Comparison of ENCODE assay signal across 11 cellular contexts in genomic region chr6:49326337-49326736, GRCh38.
DNase-seq lines count a peak whose midpoint lies in the region; ATAC-seq, FAIRE-seq and TF ChIP-seq lines count a peak whose summit lies in the region.
"Had no signal": no experiment of that assay in that cellular context is flagged by ENCODE, and none has a peak within 500 bp of the region (broad histone marks: within the 10 kb centered on the region; RNA-seq: fewer than 3 reads in every experiment).

No MANE protein-coding gene starts in this region.

- no peak overlapping the region for H3K23ac ChIP-seq in H1 (ENCODE audit: insufficient read length)

- no peak overlapping the region for H3K4ac ChIP-seq in H1 (replicated peaks; ENCODE audit: insufficient read length, low read depth, low read length)

- no peak for ATAC-seq in activated T-helper 17 cell treated with anti-CD3 and anti-CD28 coated beads, Interleukin-2, amount 50 U/mL, for 72 hours (replicated peaks)
- ATAC-seq in HepG2 = no peak

- H4K91ac ChIP-seq in H1 (replicated peaks; ENCODE audit: insufficient read length, low read length) = no peak overlapping the region

- H3K27ac ChIP-seq in H1 (ENCODE audit: low read depth, low read length) = no peak overlapping the region
- peak overlapping the region; percentile 39 for H3K27ac ChIP-seq in osteoblast (ENCODE audit: low read depth, low read length)
- H3K27ac ChIP-seq in HepG2 (ENCODE audit: extremely low read length, insufficient read depth, low read length) = no peak overlapping the region
- H3K27ac ChIP-seq: right lobe of liver had no signal

- H2AK5ac ChIP-seq in H1 (ENCODE audit: low read depth, low read length) = no peak overlapping the region

- no peak overlapping the region for H2BK5ac ChIP-seq in H1 (ENCODE audit: low read depth, low read length)

- BruUV-seq in HepG2 (replicated peaks; lab: Mats Ljungman, UMichigan) = no TSS peak

- no peaks in the 10 kb centered on the region for H3K27me3 ChIP-seq in H1 (replicated peaks in 1 of 4; ENCODE audit: control insufficient read depth in 3 of 4, extremely low read depth in 1 of 4, insufficient read depth in 3 of 4, low read length in 3 of 4)
- H3K27me3 ChIP-seq in osteoblast (ENCODE audit: insufficient read depth, low read length) = no peaks in the 10 kb centered on the region
- 0 out of 5 replicates have a peak, but pooled peaks cover 0 to 1% of the 10 kb centered on the region in 2 experiments for H3K27me3 ChIP-seq in HepG2 (ENCODE audit: control insufficient read depth in 1 of 2, insufficient read depth in 2 of 2, low read length in 2 of 2)
- H3K27me3 ChIP-seq: right lobe of liver had no signal

- no peak overlapping the region for H3K18ac ChIP-seq in H1 (ENCODE audit: extremely low read depth, low read length)

- no peak overlapping the region for H3K56ac ChIP-seq in H1 (replicated peaks; ENCODE audit: insufficient read length, low read depth, low read length)

- H3K4me3 ChIP-seq in H1 (ENCODE audit: extremely low read depth in 1 of 4, insufficient read depth in 2 of 4, low read depth in 3 of 4, low read length in 4 of 4) (no peak overlapping the region), osteoblast (ENCODE audit: insufficient read depth, low read length) (no peak overlapping the region), HepG2 (replicated peaks in 1 of 3; ENCODE audit: insufficient read depth in 1 of 3, low read depth in 2 of 3, low read length in 3 of 3) (no peak overlapping the region)
- H3K4me3 ChIP-seq: right lobe of liver had no signal

- no peaks in the 10 kb centered on the region for H3K23me2 ChIP-seq in H1 (ENCODE audit: low read depth, low read length)

- CTCF ChIA-PET in H1 (lab: Charles Lee; ENCODE audit: partially characterized antibody) = no interaction called here
- CTCF ChIA-PET in HepG2 (lab: Yijun Ruan, JAX; ENCODE audit: low intra/inter-chr PET ratio, low total read pairs) = no interaction called here

- H2AFZ ChIP-seq in H1 (ENCODE audit: low read length) (0 out of 2 replicates have a peak overlapping the region, but pooled peaks have one; percentile 19), osteoblast (ENCODE audit: low read length) (peak overlapping the region; percentile 23), HepG2 (ENCODE audit: low read length) (no peak overlapping the region)

- no peaks in the 10 kb centered on the region; a peak in 1 of 8 replicates for H3K36me3 ChIP-seq in H1 (ENCODE audit: control insufficient read depth in 2 of 4, insufficient read depth in 4 of 4, low read length in 3 of 4)
- no peaks in the 10 kb centered on the region for H3K36me3 ChIP-seq in osteoblast (ENCODE audit: insufficient read depth, low read length)
- H3K36me3 ChIP-seq in HepG2 (replicated peaks in 1 of 2; ENCODE audit: control insufficient read depth in 1 of 2, insufficient read depth in 2 of 2, low read length in 2 of 2) = no peaks in the 10 kb centered on the region
- H3K36me3 ChIP-seq: right lobe of liver had no signal

- no peak overlapping the region for H3K14ac ChIP-seq in H1 (ENCODE audit: insufficient read length)

- TF ChIP-seq POLR2A in H1 (IDR thresholded peaks at IDR 0.05; ENCODE audit: control extremely low read depth in 1 of 2, low read depth in 2 of 2, low read length in 2 of 2) (no peak), HepG2 (IDR thresholded peaks at IDR 0.05; ENCODE audit: insufficient read depth in 1 of 2, low read depth in 2 of 2, low read length in 2 of 2) (no peak)

- no peaks in the 10 kb centered on the region for H3K79me1 ChIP-seq in H1 (ENCODE audit: low read depth, low read length)

- FAIRE-seq in H1 (lab: Jason Lieb, UNC) (no peak), HepG2 (lab: Jason Lieb, UNC) (no peak)

- no peaks in the 10 kb centered on the region for H3K27me3 Mint-ChIP-seq in activated T-helper 17 cell treated with anti-CD3 and anti-CD28 coated beads, Interleukin-2, amount 50 U/mL, for 72 hours
- H3K27me3 Mint-ChIP-seq: activated naive CD8-positive, alpha-beta T cell treated with anti-CD3 and anti-CD28 coated beads for 36 hours had no signal

- H2BK12ac ChIP-seq in H1 (ENCODE audit: low read depth, low read length) = no peak overlapping the region

- no peak overlapping the region for H2BK20ac ChIP-seq in H1 (ENCODE audit: low read length)

- WGBS in H1 (ENCODE audit: extremely low coverage in 1 of 2, insufficient coverage in 1 of 2, insufficient read length in 1 of 2, insufficient replicate concordance in 2 of 2, low coverage in 1 of 2, low lambda C conversion rate in 2 of 2, missing lambda C conversion rate in 1 of 2), 2 experiments = 48% methylated on average over 2 of the region's 2 CpGs; no CpG with 5 or more reads in 1 of the 2 experiments
- 1% methylated on average over 2 of the region's 2 CpGs for WGBS in HepG2 (ENCODE audit: low lambda C conversion rate)

- in situ Hi-C loops in HepG2 (cut with HindIII; ENCODE audit: extremely low pct_ligation_motif_present, low pct_unique_long_range_greater_than_20kb) = no loop called here

- TF ChIP-seq EP300 in H1 (IDR thresholded peaks at IDR 0.05; ENCODE audit: borderline replicate concordance in 1 of 2, low read depth in 2 of 2, low read length in 2 of 2) (no peak), HepG2 (IDR thresholded peaks at IDR 0.05; ENCODE audit: low read depth in 2 of 2, low read length in 2 of 2) (no peak), HepG2 (CRISPR knock-in tag; IDR thresholded peaks at IDR 0.05; ENCODE audit: borderline replicate concordance) (no peak)

- no peak overlapping the region for H3K27ac Mint-ChIP-seq in activated T-helper 17 cell treated with anti-CD3 and anti-CD28 coated beads, Interleukin-2, amount 50 U/mL, for 72 hours
- H3K27ac Mint-ChIP-seq: activated naive CD8-positive, alpha-beta T cell treated with anti-CD3 and anti-CD28 coated beads for 36 hours had no signal

- H4K5ac ChIP-seq in H1 (ENCODE audit: insufficient read length, low read depth, low read length) = no peak overlapping the region

- H3K4me3 Mint-ChIP-seq in activated T-helper 17 cell treated with anti-CD3 and anti-CD28 coated beads, Interleukin-2, amount 50 U/mL, for 72 hours = no peak overlapping the region
- H3K4me3 Mint-ChIP-seq: activated naive CD8-positive, alpha-beta T cell treated with anti-CD3 and anti-CD28 coated beads for 36 hours had no signal

- no peak overlapping the region for H2BK120ac ChIP-seq in H1 (replicated peaks; ENCODE audit: low read depth, low read length)

- no peak for TF ChIP-seq CTCF in H1 (IDR thresholded peaks at IDR 0.05; ENCODE audit: control extremely low read depth in 1 of 3, insufficient read depth in 1 of 3, low read depth in 1 of 3, low read length in 3 of 3)
- no peak for TF ChIP-seq CTCF in osteoblast (IDR thresholded peaks at IDR 0.05; ENCODE audit: extremely low read depth, low read depth, low read length)
- TF ChIP-seq CTCF in HepG2 (CRISPR knock-in tag; IDR thresholded peaks at IDR 0.05) = no peak

- DNase-seq in EL = peak; percentile 85
- DNase-seq in NCI-H226 = peak; percentile 80
- no peak for DNase-seq in H1 (ENCODE audit: low read depth in 1 of 2, low spot score in 2 of 2)
- DNase-seq in osteoblast (ENCODE audit: insufficient read length, low spot score, missing footprints) = no peak
- DNase-seq in SIG-M5 treated with dmso at 0.1 percent for 504 hours (lab: John Stamatoyannopoulos, UW; ENCODE audit: unreplicated experiment) = no peak
- DNase-seq in HepG2 (ENCODE audit: low spot score) = no peak
- no peak for DNase-seq in stimulated activated CD4-positive, alpha-beta T cell treated with anti-CD3 and anti-CD28 coated beads, Interleukin-1b, Interleukin-23, amount 100 ng/mL, for 48 hours
- DNase-seq: activated CD4-positive, alpha-beta T cell treated with anti-CD3 and anti-CD28 coated beads, Interleukin-2, amount 50 U/mL, for 4 hours; activated naive CD8-positive, alpha-beta T cell treated with anti-CD3 and anti-CD28 coated beads for 36 hours; right lobe of liver had no signal

- TF ChIP-seq RAD21 in H1 (IDR thresholded peaks at IDR 0.05 in 1 of 2, conservative IDR thresholded peaks at IDR 0.05 in 1 of 2; ENCODE audit: low read depth in 2 of 2, low read length in 2 of 2) = no peak
- TF ChIP-seq RAD21 in HepG2 (CRISPR knock-in tag; IDR thresholded peaks at IDR 0.05) = no peak

- intact Hi-C loops in HepG2 (cut with micrococcal nuclease; ENCODE audit: unreplicated experiment) = no loop called here

- H3K79me2 ChIP-seq in H1 (ENCODE audit: control insufficient read depth in 1 of 2, insufficient read depth in 2 of 2, low read length in 2 of 2) (no peaks in the 10 kb centered on the region), osteoblast (ENCODE audit: insufficient read depth, low read length) (no peaks in the 10 kb centered on the region), HepG2 (ENCODE audit: insufficient read depth, low read length) (no peaks in the 10 kb centered on the region)

- H3K9me3 Mint-ChIP-seq in activated T-helper 17 cell treated with anti-CD3 and anti-CD28 coated beads, Interleukin-2, amount 50 U/mL, for 72 hours = no peaks in the 10 kb centered on the region
- H3K9me3 Mint-ChIP-seq: activated naive CD8-positive, alpha-beta T cell treated with anti-CD3 and anti-CD28 coated beads for 36 hours had no signal

- H3K9me3 ChIP-seq in H1 (ENCODE audit: insufficient read depth in 2 of 2, low read depth in 1 of 2, low read length in 1 of 2) (no peaks in the 10 kb centered on the region), osteoblast (ENCODE audit: low read depth, low read length) (no peaks in the 10 kb centered on the region), HepG2 (ENCODE audit: low read length) (no peaks in the 10 kb centered on the region)
- H3K9me3 ChIP-seq: right lobe of liver had no signal

- H3K4me1 ChIP-seq in H1 (replicated peaks in 1 of 4; ENCODE audit: control insufficient read depth in 3 of 4, insufficient read depth in 4 of 4, low read length in 3 of 4) = no peaks in the 10 kb centered on the region
- H3K4me1 ChIP-seq in osteoblast (ENCODE audit: insufficient read depth, low read length) = peaks cover 25% of the 10 kb centered on the region
- H3K4me1 ChIP-seq in HepG2 (ENCODE audit: insufficient read depth, low read length) = no peaks in the 10 kb centered on the region
- H3K4me1 ChIP-seq: right lobe of liver had no signal

- H4K8ac ChIP-seq in H1 (ENCODE audit: extremely low read depth, insufficient read depth, low read length) = no peak overlapping the region

- POLR2A ChIA-PET in H1 (lab: Charles Lee; ENCODE audit: partially characterized antibody) = no interaction called here
- POLR2A ChIA-PET in HepG2 (lab: Yijun Ruan, JAX) = no interaction called here

- H4K20me1 ChIP-seq in H1 (replicated peaks in 1 of 2; ENCODE audit: control insufficient read depth in 1 of 2, insufficient read depth in 2 of 2, low read length in 2 of 2) = no peaks in the 10 kb centered on the region
- H4K20me1 ChIP-seq in osteoblast (ENCODE audit: insufficient read depth, low read length) = no peaks in the 10 kb centered on the region
- H4K20me1 ChIP-seq in HepG2 (ENCODE audit: insufficient read depth, low read length) = no peaks in the 10 kb centered on the region

- H3K9ac ChIP-seq in H1 (replicated peaks in 1 of 4; ENCODE audit: extremely low read depth in 1 of 4, low read depth in 3 of 4, low read length in 3 of 4) (no peak overlapping the region), HepG2 (ENCODE audit: insufficient read depth, low read depth, low read length) (no peak overlapping the region)

- no peak overlapping the region for H2BK15ac ChIP-seq in H1 (ENCODE audit: low read length)

- no peaks in the 10 kb centered on the region for H3K4me1 Mint-ChIP-seq in activated T-helper 17 cell treated with anti-CD3 and anti-CD28 coated beads, Interleukin-2, amount 50 U/mL, for 72 hours
- H3K4me1 Mint-ChIP-seq: activated naive CD8-positive, alpha-beta T cell treated with anti-CD3 and anti-CD28 coated beads for 36 hours had no signal

- H3K36me3 Mint-ChIP-seq in activated T-helper 17 cell treated with anti-CD3 and anti-CD28 coated beads, Interleukin-2, amount 50 U/mL, for 72 hours (ENCODE audit: low read depth) = no peaks in the 10 kb centered on the region
- H3K36me3 Mint-ChIP-seq: activated naive CD8-positive, alpha-beta T cell treated with anti-CD3 and anti-CD28 coated beads for 36 hours had no signal

- H3K4me2 ChIP-seq in H1 (ENCODE audit: insufficient read depth in 1 of 2, low read depth in 2 of 2, low read length in 2 of 2) (no peak overlapping the region), osteoblast (ENCODE audit: insufficient read depth, low read length) (peak overlapping the region; percentile 77), HepG2 (ENCODE audit: low read depth, low read length) (no peak overlapping the region)

Comparison
In these comparisons a context has a peak if more than half of its experiments do, and no peak if none do; other contexts are left out.
1. DNase-seq: peak in EL (single experiment) and NCI-H226 (single experiment); none in H1 (0 of 2), osteoblast (single experiment), SIG-M5 treated with dmso at 0.1 percent for 504 hours (single experiment), HepG2 (single experiment) and stimulated activated CD4-positive, alpha-beta T cell treated with anti-CD3 and anti-CD28 coated beads, Interleukin-1b, Interleukin-23, amount 100 ng/mL, for 48 hours (single experiment).